In the genomic region with DNA sequence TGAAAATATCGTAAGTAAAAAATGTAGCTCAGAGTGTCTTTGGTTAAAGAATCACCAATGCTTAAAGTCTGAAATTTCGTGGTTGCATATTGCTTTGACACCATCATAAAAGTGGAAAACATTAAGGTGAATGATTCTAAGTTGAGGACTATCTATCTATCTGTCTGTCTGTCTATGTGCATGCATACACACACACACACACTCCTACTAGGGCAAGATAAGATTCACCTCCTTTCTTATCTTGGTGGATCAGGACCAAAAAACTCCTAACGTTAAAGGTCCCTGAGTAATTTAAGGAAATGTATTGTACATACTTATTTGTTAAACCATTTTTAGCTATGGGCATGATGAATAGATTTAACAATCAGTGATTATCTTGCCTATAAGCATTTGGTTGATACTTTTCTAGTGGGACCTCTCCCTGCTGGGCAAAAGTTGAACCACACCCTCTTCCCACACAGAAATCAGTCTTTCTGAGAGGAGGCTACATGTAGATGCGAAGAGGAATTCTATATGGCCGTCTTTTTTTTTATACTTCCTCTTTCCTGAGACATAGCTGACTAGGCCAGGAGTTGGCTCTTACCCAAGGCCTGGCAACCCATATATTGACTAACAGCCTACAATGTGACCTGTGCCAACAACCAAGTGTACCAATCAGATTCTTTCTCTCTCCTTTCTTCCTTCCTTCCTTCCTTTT, we compare ENCODE assay signal across 2 cellular contexts.
TF ChIP-seq lines count a peak whose summit lies in the region.

No MANE protein-coding gene starts in this region.

TF ChIP-seq in GM12878, 131 proteins besides CTCF, POLR2A, EP300 and RAD21:
- TF ChIP-seq NR2F1 (conservative IDR thresholded peaks at IDR 0.05) (no peak), CEBPB (IDR thresholded peaks at IDR 0.05; ENCODE audit: borderline replicate concordance in 1 of 2, low read depth in 2 of 2, low read length in 2 of 2) (no peak), SMAD5 (IDR thresholded peaks at IDR 0.05; ENCODE audit: low read depth) (no peak), ZBTB40 (IDR thresholded peaks at IDR 0.05; ENCODE audit: borderline replicate concordance) (no peak), RCOR1 (conservative IDR thresholded peaks at IDR 0.05; ENCODE audit: low read depth, low read length) (no peak), RAD51 (IDR thresholded peaks at IDR 0.05) (no peak), STAT1 (conservative IDR thresholded peaks at IDR 0.05) (no peak), NR2C2 (IDR thresholded peaks at IDR 0.05; ENCODE audit: borderline replicate concordance, control insufficient read depth, insufficient read length, low read depth) (no peak), IRF5 (IDR thresholded peaks at IDR 0.05; ENCODE audit: borderline replicate concordance) (no peak), SP1 (IDR thresholded peaks at IDR 0.05; ENCODE audit: low read depth, low read length) (no peak)
- TF ChIP-seq, protein P1, sequence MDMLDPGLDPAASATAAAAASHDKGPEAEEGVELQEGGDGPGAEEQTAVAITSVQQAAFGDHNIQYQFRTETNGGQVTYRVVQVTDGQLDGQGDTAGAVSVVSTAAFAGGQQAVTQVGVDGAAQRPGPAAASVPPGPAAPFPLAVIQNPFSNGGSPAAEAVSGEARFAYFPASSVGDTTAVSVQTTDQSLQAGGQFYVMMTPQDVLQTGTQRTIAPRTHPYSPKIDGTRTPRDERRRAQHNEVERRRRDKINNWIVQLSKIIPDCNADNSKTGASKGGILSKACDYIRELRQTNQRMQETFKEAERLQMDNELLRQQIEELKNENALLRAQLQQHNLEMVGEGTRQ (IDR thresholded peaks at IDR 0.05; ENCODE audit: borderline replicate concordance, low read depth, low read length) = no peak

TF ChIP-seq in liver, 16 proteins besides CTCF, POLR2A, EP300 and RAD21:
- TF ChIP-seq, protein P2, sequence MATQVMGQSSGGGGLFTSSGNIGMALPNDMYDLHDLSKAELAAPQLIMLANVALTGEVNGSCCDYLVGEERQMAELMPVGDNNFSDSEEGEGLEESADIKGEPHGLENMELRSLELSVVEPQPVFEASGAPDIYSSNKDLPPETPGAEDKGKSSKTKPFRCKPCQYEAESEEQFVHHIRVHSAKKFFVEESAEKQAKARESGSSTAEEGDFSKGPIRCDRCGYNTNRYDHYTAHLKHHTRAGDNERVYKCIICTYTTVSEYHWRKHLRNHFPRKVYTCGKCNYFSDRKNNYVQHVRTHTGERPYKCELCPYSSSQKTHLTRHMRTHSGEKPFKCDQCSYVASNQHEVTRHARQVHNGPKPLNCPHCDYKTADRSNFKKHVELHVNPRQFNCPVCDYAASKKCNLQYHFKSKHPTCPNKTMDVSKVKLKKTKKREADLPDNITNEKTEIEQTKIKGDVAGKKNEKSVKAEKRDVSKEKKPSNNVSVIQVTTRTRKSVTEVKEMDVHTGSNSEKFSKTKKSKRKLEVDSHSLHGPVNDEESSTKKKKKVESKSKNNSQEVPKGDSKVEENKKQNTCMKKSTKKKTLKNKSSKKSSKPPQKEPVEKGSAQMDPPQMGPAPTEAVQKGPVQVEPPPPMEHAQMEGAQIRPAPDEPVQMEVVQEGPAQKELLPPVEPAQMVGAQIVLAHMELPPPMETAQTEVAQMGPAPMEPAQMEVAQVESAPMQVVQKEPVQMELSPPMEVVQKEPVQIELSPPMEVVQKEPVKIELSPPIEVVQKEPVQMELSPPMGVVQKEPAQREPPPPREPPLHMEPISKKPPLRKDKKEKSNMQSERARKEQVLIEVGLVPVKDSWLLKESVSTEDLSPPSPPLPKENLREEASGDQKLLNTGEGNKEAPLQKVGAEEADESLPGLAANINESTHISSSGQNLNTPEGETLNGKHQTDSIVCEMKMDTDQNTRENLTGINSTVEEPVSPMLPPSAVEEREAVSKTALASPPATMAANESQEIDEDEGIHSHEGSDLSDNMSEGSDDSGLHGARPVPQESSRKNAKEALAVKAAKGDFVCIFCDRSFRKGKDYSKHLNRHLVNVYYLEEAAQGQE (IDR thresholded peaks at IDR 0.05) = no peak
- TF ChIP-seq HNF4A (conservative IDR thresholded peaks at IDR 0.05) = no peak
- TF ChIP-seq JUND (IDR thresholded peaks at IDR 0.05) = no peak
- TF ChIP-seq FOXA2 (IDR thresholded peaks at IDR 0.05) = no peak
- no peak for TF ChIP-seq HNF4G (IDR thresholded peaks at IDR 0.05)
- no peak for TF ChIP-seq MAX (IDR thresholded peaks at IDR 0.05)
- no peak for TF ChIP-seq EGR1 (IDR thresholded peaks at IDR 0.05; ENCODE audit: low read depth in 2 of 2)
- no peak for TF ChIP-seq FOXA1 (IDR thresholded peaks at IDR 0.05)
- TF ChIP-seq GABPA (IDR thresholded peaks at IDR 0.05 in 1 of 2, conservative IDR thresholded peaks at IDR 0.05 in 1 of 2) = no peak
- no peak for TF ChIP-seq YY1 (IDR thresholded peaks at IDR 0.05)
- TF ChIP-seq RXRA (IDR thresholded peaks at IDR 0.05) = no peak
- no peak for TF ChIP-seq SP1 (IDR thresholded peaks at IDR 0.05)
- no peak for TF ChIP-seq NR2F2 (IDR thresholded peaks at IDR 0.05)
- TF ChIP-seq TAF1 (conservative IDR thresholded peaks at IDR 0.05) = no peak
- no peak for TF ChIP-seq ZBTB33 (IDR thresholded peaks at IDR 0.05)
- TF ChIP-seq, protein P3, sequence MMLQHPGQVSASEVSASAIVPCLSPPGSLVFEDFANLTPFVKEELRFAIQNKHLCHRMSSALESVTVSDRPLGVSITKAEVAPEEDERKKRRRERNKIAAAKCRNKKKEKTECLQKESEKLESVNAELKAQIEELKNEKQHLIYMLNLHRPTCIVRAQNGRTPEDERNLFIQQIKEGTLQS (IDR thresholded peaks at IDR 0.05) = no peak
